ENCODE assay signal across 33 cellular contexts in the genomic region with DNA sequence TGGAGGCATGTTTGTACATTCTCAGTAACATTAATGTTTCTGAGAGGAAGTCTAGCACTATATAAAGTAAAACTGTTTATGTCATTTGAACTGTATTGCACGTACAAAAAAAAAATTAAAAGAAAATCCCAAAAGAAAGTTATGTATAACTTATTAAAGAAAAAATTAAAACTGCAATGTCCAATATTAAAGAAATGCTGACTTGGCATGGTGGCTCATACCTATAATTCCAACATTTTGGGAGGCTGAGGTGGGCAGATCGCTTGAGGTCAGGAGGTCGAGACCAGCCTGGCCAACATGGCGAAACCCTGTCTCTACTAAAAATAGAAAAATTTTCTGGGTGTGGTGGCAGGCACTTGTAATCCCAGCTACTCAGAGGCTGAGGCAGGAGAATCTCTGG.
DNase-seq lines count a peak whose midpoint lies in the region; ATAC-seq, FAIRE-seq and TF ChIP-seq lines count a peak whose summit lies in the region.
"Had no signal": no experiment of that assay in that cellular context is flagged by ENCODE, and none has a peak within 500 bp of the region (broad histone marks: within the 10 kb centered on the region; RNA-seq: fewer than 3 reads in every experiment).

No MANE protein-coding gene starts in this region.

- H2BK15ac ChIP-seq in IMR-90 (ENCODE audit: low read depth, low read length), result no peak overlapping the region

- no peak overlapping the region for H2BK120ac ChIP-seq in IMR-90 (ENCODE audit: low read depth, low read length)

- H3K56ac ChIP-seq in IMR-90 (ENCODE audit: extremely low read depth, insufficient read depth, low read length), result no peak overlapping the region

- H4K20me1 ChIP-seq in HepG2 (ENCODE audit: insufficient read depth, low read length) (no peaks in the 10 kb centered on the region), IMR-90 (ENCODE audit: insufficient read depth, low read length) (no peaks in the 10 kb centered on the region), K562 (replicated peaks; ENCODE audit: control insufficient read depth, insufficient read depth, low read length) (no peaks in the 10 kb centered on the region)
- H4K20me1 ChIP-seq: BLaER1; BLaER1 treated with 17β-estradiol and CSF1 and Interleukin-3, amounts not matched to agents 10 nM and 100 nM had no signal

- no peak for DNase-seq in HepG2 (ENCODE audit: low spot score)
- no peak for DNase-seq in right lobe of liver
- DNase-seq in A549 (ENCODE audit: low read depth in 1 of 2, low spot score in 1 of 2), result no peak
- DNase-seq in IMR-90, result no peak
- no peak for DNase-seq in K562 (ENCODE audit: extremely low read depth in 1 of 4, low spot score in 3 of 4)
- DNase-seq in stimulated activated CD4-positive, alpha-beta T cell treated with anti-CD3 and anti-CD28 coated beads, Interleukin-2, amount 100 ng/mL, for 48 hours, result no peak
- no peak for DNase-seq in suprapubic skin (ENCODE audit: low spot score in 2 of 2)
- no peak for DNase-seq in SKM-1 treated with dmso at 0.1 percent for 144 hours (lab: John Stamatoyannopoulos, UW; ENCODE audit: unreplicated experiment)
- DNase-seq: 8988T; ACHN; AML-193; BE2C; C1 segment of cervical spinal cord; Caco-2; Calu3; CD4-positive, alpha-beta memory T cell; CD4-positive, alpha-beta T cell; CD4-positive, CD25-positive, alpha-beta regulatory T cell; CD8-positive, alpha-beta memory T cell; CD8-positive, alpha-beta T cell; COR-L47; DMS 273 treated with DMSO at 0.1 percent for 48 hours; DMS153; DMS53; DMS79; DMS79 treated with DMSO at 0.1 percent for 48 hours; DND-41; EL had no signal

- H4K91ac ChIP-seq in IMR-90 (ENCODE audit: insufficient read depth, low read depth, low read length), result no peak overlapping the region

- H3K79me1 ChIP-seq in IMR-90 (ENCODE audit: low read depth in 1 of 2, low read length in 2 of 2), result no peaks in the 10 kb centered on the region

- FAIRE-seq in HepG2 (lab: Jason Lieb, UNC), result no peak
- no peak for FAIRE-seq in A549 (lab: Jason Lieb, UNC)
- FAIRE-seq in K562 (lab: Jason Lieb, UNC), result no peak
- FAIRE-seq: D721Med had no signal

- H3K27ac ChIP-seq in HepG2 (ENCODE audit: extremely low read length, insufficient read depth, low read length) (no peak overlapping the region), right lobe of liver (no peak overlapping the region), A549 (no peak overlapping the region), IMR-90 (ENCODE audit: insufficient read depth, low read length) (no peak overlapping the region), K562 (ENCODE audit: extremely low read depth, low read depth, low read length) (no peak overlapping the region), suprapubic skin (no peak overlapping the region)
- H3K27ac ChIP-seq: 22Rv1; BLaER1; BLaER1 treated with 17β-estradiol and CSF1 and Interleukin-3, amounts not matched to agents 10 nM and 100 nM; C4-2B had no signal

- no peak for TF ChIP-seq RAD21 in HepG2 (CRISPR knock-in tag; IDR thresholded peaks at IDR 0.05)
- TF ChIP-seq RAD21 in A549 (conservative IDR thresholded peaks at IDR 0.05 in 1 of 2, IDR thresholded peaks at IDR 0.05 in 1 of 2), result no peak
- TF ChIP-seq RAD21 in IMR-90 (IDR thresholded peaks at IDR 0.05; ENCODE audit: low read length), result no peak
- TF ChIP-seq RAD21 in K562 (CRISPR knock-in tag; conservative IDR thresholded peaks at IDR 0.05 in 1 of 2, IDR thresholded peaks at IDR 0.05 in 1 of 2), result no peak

- no peak overlapping the region for H3K9ac ChIP-seq in HepG2 (ENCODE audit: insufficient read depth, low read depth, low read length)
- no peak overlapping the region for H3K9ac ChIP-seq in IMR-90 (ENCODE audit: low read depth, low read length)
- no peak overlapping the region for H3K9ac ChIP-seq in K562 (ENCODE audit: insufficient read depth in 1 of 2, low read depth in 2 of 2, low read length in 2 of 2)
- H3K9ac ChIP-seq: BLaER1; BLaER1 treated with 17β-estradiol and CSF1 and Interleukin-3, amounts not matched to agents 10 nM and 100 nM had no signal

- WGBS in HepG2 (ENCODE audit: low lambda C conversion rate), result 36% methylated on average over 4 of the region's 4 CpGs
- 61% methylated on average over 4 of the region's 4 CpGs for WGBS in right lobe of liver (ENCODE audit: insufficient coverage, low coverage, low lambda C conversion rate, missing lambda C conversion rate)
- 29% methylated on average over 4 of the region's 4 CpGs for WGBS in A549 (ENCODE audit: missing lambda C conversion rate)
- no CpG with 5 or more reads among the region's 4 CpGs for WGBS in IMR-90 (ENCODE audit: extremely low coverage in 2 of 2, insufficient read length in 1 of 2), 2 experiments
- 0% methylated on average over 4 of the region's 4 CpGs for whole genome bisulfite sequencing in K562 (ENCODE audit: insufficient coverage, low coverage, missing lambda C conversion rate)
- 86% methylated on average over 4 of the region's 4 CpGs for WGBS in suprapubic skin

- POLR2A ChIA-PET in HepG2 (lab: Yijun Ruan, JAX) (no interaction called here), A549 (lab: Yijun Ruan, JAX) (no interaction called here), IMR-90 (lab: Charles Lee; ENCODE audit: unreplicated experiment) (no interaction called here), K562 (lab: Yijun Ruan, JAX) (no interaction called here)

- no peak for TF ChIP-seq CTCF in HepG2 (CRISPR knock-in tag; IDR thresholded peaks at IDR 0.05)
- no peak for TF ChIP-seq CTCF in right lobe of liver (IDR thresholded peaks at IDR 0.05)
- no peak for TF ChIP-seq CTCF in A549 (IDR thresholded peaks at IDR 0.05)
- TF ChIP-seq CTCF in IMR-90 (conservative IDR thresholded peaks at IDR 0.05; ENCODE audit: low read depth, low read length), result no peak
- TF ChIP-seq CTCF in K562 (IDR thresholded peaks at IDR 0.05 in 2 of 3, conservative IDR thresholded peaks at IDR 0.05 in 1 of 3; ENCODE audit: insufficient read depth in 2 of 3, low read depth in 1 of 3, low read length in 3 of 3), result no peak
- TF ChIP-seq CTCF in suprapubic skin (IDR thresholded peaks at IDR 0.05), result no peak

- CTCF ChIA-PET in HepG2 (lab: Yijun Ruan, JAX; ENCODE audit: low intra/inter-chr PET ratio, low total read pairs) (no interaction called here), A549 (lab: Yijun Ruan, JAX) (no interaction called here), IMR-90 (lab: Yijun Ruan, JAX) (no interaction called here), K562 (lab: Yijun Ruan, JAX; ENCODE audit: low intra/inter-chr PET ratio) (interaction anchor here (0.5 kb wide), 1 partner anchor 38 kb away, joined by 3 read pairs; no protein-coding TSS in a partner anchor)

- no TSS peak for BruUV-seq in HepG2 (replicated peaks; lab: Mats Ljungman, UMichigan)
- BruUV-seq in IMR-90 (replicated peaks; lab: Mats Ljungman, UMichigan), result no TSS peak
- no TSS peak for BruUV-seq in K562 (replicated peaks; lab: Mats Ljungman, UMichigan)

- no peaks in the 10 kb centered on the region for H3K9me1 ChIP-seq in IMR-90 (ENCODE audit: insufficient read depth, low read length)
- H3K9me1 ChIP-seq in K562 (ENCODE audit: control insufficient read depth, insufficient read depth, low read length), result no peaks in the 10 kb centered on the region

- H2AFZ ChIP-seq in HepG2 (ENCODE audit: low read length), result no peak overlapping the region
- no peak overlapping the region for H2AFZ ChIP-seq in IMR-90 (replicated peaks; ENCODE audit: low read length, poor library complexity)
- H2AFZ ChIP-seq in K562 (ENCODE audit: low read depth, low read length), result no peak overlapping the region

- no peak overlapping the region for H3K23ac ChIP-seq in IMR-90 (ENCODE audit: low read depth, low read length)

- no peak overlapping the region for H3K18ac ChIP-seq in IMR-90 (ENCODE audit: low read depth, low read length)

- no peak overlapping the region for H3K4ac ChIP-seq in IMR-90 (ENCODE audit: low read depth, low read length)

- H4K8ac ChIP-seq in IMR-90 (ENCODE audit: low read depth in 2 of 2, low read length in 2 of 2), result no peak overlapping the region

- H2AK9ac ChIP-seq in IMR-90 (replicated peaks; ENCODE audit: low read depth, low read length, poor library complexity), result no peak overlapping the region

- H3K9me3 ChIP-seq in HepG2 (ENCODE audit: low read length) (peaks cover 37% of the 10 kb centered on the region), right lobe of liver (peaks cover 0 to 7% (median 0%) of the 10 kb centered on the region in 4 donors), A549 (peaks cover 22% of the 10 kb centered on the region), IMR-90 (ENCODE audit: control insufficient read depth, insufficient read depth, low read length) (peaks cover 16% of the 10 kb centered on the region), K562 (replicated peaks; ENCODE audit: control insufficient read depth, insufficient read depth, low read depth, low read length) (no peaks in the 10 kb centered on the region), suprapubic skin (peaks cover 6% of the 10 kb centered on the region)
- H3K9me3 ChIP-seq: BE2C had no signal

- no peak for ATAC-seq in HepG2
- no peak for ATAC-seq in right lobe of liver
- no peak for ATAC-seq in A549
- ATAC-seq in IMR-90 (ENCODE audit: low read depth), result no peak
- no peak for ATAC-seq in K562
- ATAC-seq: CD8-positive, alpha-beta T cell had no signal

- H3K27me3 ChIP-seq in HepG2 (ENCODE audit: control insufficient read depth in 1 of 2, insufficient read depth in 2 of 2, low read length in 2 of 2), result no peaks in the 10 kb centered on the region
- no peaks in the 10 kb centered on the region for H3K27me3 ChIP-seq in right lobe of liver
- H3K27me3 ChIP-seq in IMR-90 (ENCODE audit: control insufficient read depth, insufficient read depth, low read length), result no peaks in the 10 kb centered on the region
- no peaks in the 10 kb centered on the region for H3K27me3 ChIP-seq in K562 (ENCODE audit: control insufficient read depth in 2 of 2, insufficient read depth in 2 of 2, low read length in 2 of 2)
- H3K27me3 ChIP-seq in suprapubic skin, result no peaks in the 10 kb centered on the region
- H3K27me3 ChIP-seq: BE2C; BLaER1; BLaER1 treated with 17β-estradiol and CSF1 and Interleukin-3, amounts not matched to agents 10 nM and 100 nM had no signal

- intact Hi-C loops in HepG2 (cut with micrococcal nuclease; ENCODE audit: unreplicated experiment) (no loop called here), right lobe of liver (cut with DNase I) (no loop called here), IMR-90 (cut with micrococcal nuclease) (no loop called here), K562 (cut with micrococcal nuclease) (no loop called here)

- TF ChIP-seq EP300 in HepG2 (IDR thresholded peaks at IDR 0.05; ENCODE audit: low read depth in 2 of 2, low read length in 2 of 2), result no peak
- no peak for TF ChIP-seq EP300 in HepG2 (CRISPR knock-in tag; IDR thresholded peaks at IDR 0.05; ENCODE audit: borderline replicate concordance)
- TF ChIP-seq EP300 in A549 (IDR thresholded peaks at IDR 0.05), result no peak
- no peak for TF ChIP-seq EP300 in K562 (IDR thresholded peaks at IDR 0.05; ENCODE audit: low read length)
- no peak for TF ChIP-seq EP300 in suprapubic skin (IDR thresholded peaks at IDR 0.05)

- no peak overlapping the region for H2BK20ac ChIP-seq in IMR-90 (ENCODE audit: low read depth, low read length)

- in situ Hi-C loops in HepG2 (cut with HindIII; ENCODE audit: extremely low pct_ligation_motif_present, low pct_unique_long_range_greater_than_20kb) (no loop called here), IMR-90 (cut with MboI; ENCODE audit: low sequenced_read_pairs) (no loop called here), K562 (cut with MboI) (no loop called here)

- H3K4me1 ChIP-seq in HepG2 (ENCODE audit: insufficient read depth, low read length), result no peaks in the 10 kb centered on the region
- H3K4me1 ChIP-seq in right lobe of liver, result no peaks in the 10 kb centered on the region
- H3K4me1 ChIP-seq in A549, result no peaks in the 10 kb centered on the region
- H3K4me1 ChIP-seq in IMR-90 (ENCODE audit: control insufficient read depth, insufficient read depth, low read length), result no peaks in the 10 kb centered on the region
- H3K4me1 ChIP-seq in K562 (replicated peaks in 1 of 2; ENCODE audit: control insufficient read depth in 2 of 2, insufficient read depth in 2 of 2, low read length in 2 of 2), result no peaks in the 10 kb centered on the region
- no peaks in the 10 kb centered on the region for H3K4me1 ChIP-seq in suprapubic skin
- H3K4me1 ChIP-seq: BLaER1; BLaER1 treated with 17β-estradiol and CSF1 and Interleukin-3, amounts not matched to agents 10 nM and 100 nM; Caco-2 had no signal

- H3K79me2 ChIP-seq in HepG2 (ENCODE audit: insufficient read depth, low read length), result no peaks in the 10 kb centered on the region
- no peaks in the 10 kb centered on the region for H3K79me2 ChIP-seq in K562 (ENCODE audit: control insufficient read depth, insufficient read depth, low read length)

- H2BK5ac ChIP-seq in IMR-90 (ENCODE audit: low read depth, low read length, poor library complexity, severe bottlenecking), result no peak overlapping the region

- H3K4me2 ChIP-seq in HepG2 (ENCODE audit: low read depth, low read length), result no peak overlapping the region
- H3K4me2 ChIP-seq in A549, result no peak overlapping the region
- H3K4me2 ChIP-seq in IMR-90 (ENCODE audit: low read depth, low read length), result no peak overlapping the region
- H3K4me2 ChIP-seq in K562 (ENCODE audit: insufficient read depth, low read length), result no peak overlapping the region
- H3K4me2 ChIP-seq: BLaER1; BLaER1 treated with 17β-estradiol and CSF1 and Interleukin-3, amounts not matched to agents 10 nM and 100 nM had no signal

- no peak overlapping the region for H3K4me3 ChIP-seq in HepG2 (replicated peaks in 1 of 3; ENCODE audit: insufficient read depth in 1 of 3, low read depth in 2 of 3, low read length in 3 of 3)
- no peak overlapping the region for H3K4me3 ChIP-seq in right lobe of liver
- H3K4me3 ChIP-seq in A549, result no peak overlapping the region
- H3K4me3 ChIP-seq in IMR-90 (ENCODE audit: insufficient read depth, low read depth, low read length), result no peak overlapping the region
- H3K4me3 ChIP-seq in K562, result no peak overlapping the region
- no peak overlapping the region for H3K4me3 ChIP-seq in suprapubic skin
- H3K4me3 ChIP-seq: BLaER1; BLaER1 treated with 17β-estradiol and CSF1 and Interleukin-3, amounts not matched to agents 10 nM and 100 nM had no signal

- H3K14ac ChIP-seq in IMR-90 (replicated peaks; ENCODE audit: low read depth, low read length), result no peak overlapping the region

- dilution Hi-C loops in IMR-90 (cut with HindIII; ENCODE audit: low sequenced_read_pairs, unreplicated experiment), result no loop called here

- H3K36me3 ChIP-seq in HepG2 (replicated peaks in 1 of 2; ENCODE audit: control insufficient read depth in 1 of 2, insufficient read depth in 2 of 2, low read length in 2 of 2) (no peaks in the 10 kb centered on the region), right lobe of liver (no peaks in the 10 kb centered on the region), IMR-90 (ENCODE audit: control insufficient read depth, insufficient read depth, low read length) (no peaks in the 10 kb centered on the region), K562 (ENCODE audit: control insufficient read depth, insufficient read depth, low read length) (no peaks in the 10 kb centered on the region), suprapubic skin (no peaks in the 10 kb centered on the region)
- H3K36me3 ChIP-seq: BE2C; BLaER1; BLaER1 treated with 17β-estradiol and CSF1 and Interleukin-3, amounts not matched to agents 10 nM and 100 nM had no signal

- no peak overlapping the region for H4K5ac ChIP-seq in IMR-90 (ENCODE audit: low read depth, low read length)

- no peak overlapping the region for H2AK5ac ChIP-seq in IMR-90 (ENCODE audit: low read depth, low read length)

- TF ChIP-seq POLR2A in HepG2 (IDR thresholded peaks at IDR 0.05; ENCODE audit: insufficient read depth in 1 of 2, low read depth in 2 of 2, low read length in 2 of 2) (no peak), right lobe of liver (IDR thresholded peaks at IDR 0.05) (no peak), A549 (IDR thresholded peaks at IDR 0.05; ENCODE audit: low read length) (no peak), IMR-90 (IDR thresholded peaks at IDR 0.05; ENCODE audit: low read depth, low read length) (no peak), K562 (conservative IDR thresholded peaks at IDR 0.05) (no peak), suprapubic skin (IDR thresholded peaks at IDR 0.05) (no peak)

Comparison
In these comparisons a context has a peak if more than half of its experiments do, and no peak if none do; other contexts are left out.
1. Of the 241 proteins assayed by ChIP-seq in both HepG2 and K562: peak only in HepG2: none; only in K562: MAFG; in both: MAFF and MAFK; in neither: 238.